Comparison of ENCODE assay signal across 1 cellular context in the genomic region with DNA sequence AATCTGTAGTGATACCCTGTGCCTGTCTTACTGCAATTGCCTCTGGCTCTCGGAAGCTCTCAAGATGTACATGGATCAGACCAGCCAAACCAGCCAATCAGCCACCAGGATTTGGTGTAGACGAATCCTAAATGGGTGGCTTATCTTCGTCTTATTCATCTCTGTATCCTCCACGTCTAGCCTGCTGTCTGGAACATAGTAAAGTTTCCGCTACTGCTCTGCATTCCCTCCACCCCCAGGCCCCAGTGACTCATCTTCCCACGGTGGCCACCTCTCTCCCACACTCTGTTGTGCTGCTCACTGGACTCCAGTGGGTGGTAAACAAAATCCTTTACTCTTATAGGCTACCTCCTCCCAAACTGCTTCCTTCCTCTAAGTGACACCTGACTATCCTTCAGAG.
TF ChIP-seq lines count a peak whose summit lies in the region.

No MANE protein-coding gene starts in this region.

TF ChIP-seq in IMR-90, 13 proteins besides CTCF, POLR2A, EP300 and RAD21 (continued from another document):
- TF ChIP-seq, protein P1, sequence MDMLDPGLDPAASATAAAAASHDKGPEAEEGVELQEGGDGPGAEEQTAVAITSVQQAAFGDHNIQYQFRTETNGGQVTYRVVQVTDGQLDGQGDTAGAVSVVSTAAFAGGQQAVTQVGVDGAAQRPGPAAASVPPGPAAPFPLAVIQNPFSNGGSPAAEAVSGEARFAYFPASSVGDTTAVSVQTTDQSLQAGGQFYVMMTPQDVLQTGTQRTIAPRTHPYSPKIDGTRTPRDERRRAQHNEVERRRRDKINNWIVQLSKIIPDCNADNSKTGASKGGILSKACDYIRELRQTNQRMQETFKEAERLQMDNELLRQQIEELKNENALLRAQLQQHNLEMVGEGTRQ (IDR thresholded peaks at IDR 0.05; ENCODE audit: low read depth, low read length): no peak
- TF ChIP-seq MAFK (IDR thresholded peaks at IDR 0.05; ENCODE audit: low read depth, low read length) (no peak), MAZ (IDR thresholded peaks at IDR 0.05; ENCODE audit: borderline replicate concordance, low read depth, low read length) (peak; percentile 56; the same call in 1 of the 2 replicates)
